In genomic region chrX:41115104-41115425, GRCh38 we compare ENCODE assay signal across 8 cellular contexts. TPM values are rescaled to one million over a fixed set of nuclear protein-coding genes. Genes with fewer than 3 reads are reported as not detected.
DNase-seq lines count a peak whose midpoint lies in the region; ATAC-seq, FAIRE-seq and TF ChIP-seq lines count a peak whose summit lies in the region.
"Not testable (repeated sequence)": the region's sequence is repeated elsewhere in the genome, so short reads cannot be mapped to it uniquely, and the experiment has no call there.

No MANE protein-coding gene starts in this region.

- H3K36me3 ChIP-seq in endothelial cell of umbilical vein (ENCODE audit: control insufficient read depth in 2 of 2, extremely low read depth in 1 of 2, insufficient read depth in 2 of 2, low read length in 2 of 2); gastrocnemius medialis: not testable (repeated sequence)

- not testable (repeated sequence) for H3K27ac ChIP-seq in endothelial cell of umbilical vein (ENCODE audit: insufficient read depth, low read depth, low read length)
- peak overlapping the region; percentile 35 to 73 (median 54) for H3K27ac ChIP-seq in gastrocnemius medialis

- H3K36me3 Mint-ChIP-seq in activated naive CD4-positive, alpha-beta T cell treated with anti-CD3 and anti-CD28 coated beads, Interleukin-2, amount 10 ng/mL, durations not matched to agents 7 days and 5 days = not testable (repeated sequence)

- TF ChIP-seq CTCF in AG09319 (IDR thresholded peaks at IDR 0.05; ENCODE audit: low read depth, low read length) (peak; percentile 73), GM13976 (IDR thresholded peaks at IDR 0.05; ENCODE audit: borderline replicate concordance, control extremely low read depth, extremely low read depth, insufficient read depth, missing control alignments) (peak; percentile 55), endothelial cell of umbilical vein (IDR thresholded peaks at IDR 0.05; ENCODE audit: extremely low read depth in 1 of 2, insufficient read depth in 1 of 2, low read depth in 1 of 2, low read length in 2 of 2) (peak; percentile 29 to 44), gastrocnemius medialis (IDR thresholded peaks at IDR 0.05 in 4 of 5, conservative IDR thresholded peaks at IDR 0.05 in 1 of 5) (peak; percentile 61 to 91 (median 80))

- H3K27me3 Mint-ChIP-seq in activated naive CD4-positive, alpha-beta T cell treated with anti-CD3 and anti-CD28 coated beads, Interleukin-2, amount 10 ng/mL, durations not matched to agents 7 days and 5 days = not testable (repeated sequence)

- not testable (repeated sequence) for H3K27me3 ChIP-seq in endothelial cell of umbilical vein (ENCODE audit: control insufficient read depth in 2 of 2, insufficient read depth in 2 of 2, low read length in 2 of 2); gastrocnemius medialis

- H3K4me3 ChIP-seq in endothelial cell of umbilical vein (replicated peaks in 1 of 3; ENCODE audit: insufficient read depth in 1 of 3, low read depth in 1 of 3, low read length in 3 of 3); gastrocnemius medialis: not testable (repeated sequence)

- H2AFZ ChIP-seq in endothelial cell of umbilical vein (ENCODE audit: low read depth, low read length) = not testable (repeated sequence)

- intact Hi-C loops in endothelial cell of umbilical vein (cut with micrococcal nuclease) = loop anchor here (1.0 to 10.0 kb wide), 6 partner anchors 100 to 571 kb away; no protein-coding TSS in a partner anchor
- intact Hi-C loops in gastrocnemius medialis (cut with DNase I; ENCODE audit: low total_unique reads) = loop anchor here (2.0 to 10.0 kb wide), 3 partner anchors 170 to 468 kb away; partner anchors contain the start of gene CXorf38

- in situ Hi-C loops in GM13976 (cut with MboI; ENCODE audit: low sequenced_read_pairs, unreplicated experiment) (loop anchor here (10.0 kb wide), 2 partner anchors 450 to 570 kb away; no protein-coding TSS in a partner anchor), SK-MEL-5 (cut with HindIII; ENCODE audit: low pct_unique_long_range_greater_than_20kb, low sequenced_read_pairs) (loop anchor here (10.0 kb wide), 1 partner anchor 230 kb away; no protein-coding TSS in a partner anchor), gastrocnemius medialis (cut with MboI; ENCODE audit: low sequenced_read_pairs in 4 of 4) (loop anchor here (5.0 to 25.0 kb wide), 7 partner anchors 230 to 470 kb away; partner anchors contain the start of gene CXorf38 (in 1 of the 4))

- FAIRE-seq in endothelial cell of umbilical vein (lab: Jason Lieb, UNC) = not testable (repeated sequence)

- peak overlapping the region; percentile 4 for H3K27ac Mint-ChIP-seq in activated naive CD4-positive, alpha-beta T cell treated with anti-CD3 and anti-CD28 coated beads, Interleukin-2, amount 10 ng/mL, durations not matched to agents 7 days and 5 days

- H3K4me1 ChIP-seq in endothelial cell of umbilical vein (ENCODE audit: control insufficient read depth, extremely low read depth, insufficient read depth, low read length) = not testable (repeated sequence)
- H3K4me1 ChIP-seq in gastrocnemius medialis = peaks cover 33 to 48% of the 10 kb centered on the region in 2 donors

- POLR2A ChIA-PET in endothelial cell of umbilical vein (lab: Charles Lee) = interaction anchor here (0.9 kb wide), 1 partner anchor 30 kb away, joined by 3 read pairs; the partner anchor contains the start of gene USP9X

- not testable (repeated sequence) for H3K9me1 ChIP-seq in endothelial cell of umbilical vein (replicated peaks; ENCODE audit: control insufficient read depth, extremely low read depth, insufficient read depth, low read length)

- BruUV-seq in endothelial cell of umbilical vein (replicated peaks; lab: Mats Ljungman, UMichigan) = not testable (repeated sequence)

- CTCF ChIA-PET in activated naive CD4-positive, alpha-beta T cell treated with anti-CD3 and anti-CD28 coated beads, Interleukin-2, amount 10 ng/mL, durations not matched to agents 7 days and 5 days (lab: Charles Lee) = interaction anchor here (0.7 to 5.7 kb wide), 7 partner anchors 15 to 571 kb away, joined by 3 to 51 read pairs (median 4); partner anchors contain the start of gene USP9X
- CTCF ChIA-PET in endothelial cell of umbilical vein (lab: Charles Lee) = interaction anchor here (0.7 to 2.8 kb wide), 43 partner anchors 10 to 571 kb away, joined by 3 to 56 read pairs (median 4); partner anchors contain the start of gene USP9X

- ATAC-seq in left lobe of liver (peak; percentile 81), gastrocnemius medialis (peak; percentile 60 to 68)

- dilution Hi-C loops in endothelial cell of umbilical vein (cut with MboI; ENCODE audit: extremely low pct_ligation_motif_present, low sequenced_read_pairs) = not testable (repeated sequence)

- not testable (repeated sequence) for DNase-seq in AG09319 (ENCODE audit: extremely low read depth, low read depth); GM13976 (ENCODE audit: low spot score); left lobe of liver (ENCODE audit: low spot score); gastrocnemius medialis
- DNase-seq in NCI-H146 (lab: John Stamatoyannopoulos, UW) (peak; percentile 27), SK-MEL-5 (ENCODE audit: low read depth, low spot score) (peak; percentile 47), endothelial cell of umbilical vein (ENCODE audit: low read depth, low spot score) (peak; percentile 40)
- DNase-seq in activated naive CD4-positive, alpha-beta T cell treated with anti-CD3 and anti-CD28 coated beads, Interleukin-2, amount 10 ng/mL, durations not matched to agents 7 days and 5 days = peak; percentile 26

- not testable (repeated sequence) for H3K4me3 Mint-ChIP-seq in activated naive CD4-positive, alpha-beta T cell treated with anti-CD3 and anti-CD28 coated beads, Interleukin-2, amount 10 ng/mL, durations not matched to agents 7 days and 5 days

- H3K9me3 Mint-ChIP-seq in activated naive CD4-positive, alpha-beta T cell treated with anti-CD3 and anti-CD28 coated beads, Interleukin-2, amount 10 ng/mL, durations not matched to agents 7 days and 5 days = not testable (repeated sequence)

- not testable (repeated sequence) for H3K9ac ChIP-seq in endothelial cell of umbilical vein (replicated peaks; ENCODE audit: extremely low read depth, insufficient read depth, low read length)

- H3K79me2 ChIP-seq in endothelial cell of umbilical vein (ENCODE audit: control insufficient read depth, insufficient read depth, low read length) = peaks cover 83% of the 10 kb centered on the region

- H3K4me1 Mint-ChIP-seq in activated naive CD4-positive, alpha-beta T cell treated with anti-CD3 and anti-CD28 coated beads, Interleukin-2, amount 10 ng/mL, durations not matched to agents 7 days and 5 days = peaks cover 69% of the 10 kb centered on the region

- H3K4me2 ChIP-seq in endothelial cell of umbilical vein (ENCODE audit: insufficient read depth, low read length) = not testable (repeated sequence)

- TF ChIP-seq POLR2A in endothelial cell of umbilical vein (IDR thresholded peaks at IDR 0.05; ENCODE audit: low read depth, low read length); gastrocnemius medialis (IDR thresholded peaks at IDR 0.05): not testable (repeated sequence)

- H3K9me3 ChIP-seq in endothelial cell of umbilical vein (replicated peaks; ENCODE audit: control insufficient read depth, insufficient read depth, low read length); gastrocnemius medialis: not testable (repeated sequence)

- H4K20me1 ChIP-seq in endothelial cell of umbilical vein (replicated peaks; ENCODE audit: control insufficient read depth, extremely low read depth, insufficient read depth, low read length) = not testable (repeated sequence)

RNA-seq across cellular contexts. Expression of gene USP9X, which starts 29.8 kb away (rescaled TPM):
- total RNA-seq in SK-MEL-5 (2014; rRNA removed; shearing (Covaris generic)) = 78.9 and 92.2 TPM in 2 replicates
- 26.3 and 39.1 TPM in 2 replicates for polyA plus RNA-seq in SK-MEL-5 (2015; cell fraction: cytosol; rRNA removed)
- polyA plus RNA-seq in SK-MEL-5 (2015; cell fraction: nucleus; rRNA removed) = 20.3 and 23.1 TPM in 2 replicates
- total RNA-seq in endothelial cell of umbilical vein = 66.8 and 70.6 TPM in 2 replicates
- polyA plus RNA-seq in endothelial cell of umbilical vein = 10.8 and 13.7 TPM in 2 replicates
- 16.1 and 18.7 TPM in 2 replicates for polyA plus RNA-seq in endothelial cell of umbilical vein (2011; cell fraction: cytosol; rRNA removed)
- polyA plus RNA-seq in endothelial cell of umbilical vein (2011; cell fraction: nucleus; rRNA removed) = 38.9 and 43.9 TPM in 2 replicates
- polyA plus RNA-seq in endothelial cell of umbilical vein (2012) = 40.7 and 47.7 TPM in 2 replicates
- polyA minus RNA-seq in endothelial cell of umbilical vein = 248 and 251 TPM in 2 replicates
- 130 TPM for polyA minus RNA-seq in endothelial cell of umbilical vein (2011; cell fraction: cytosol; rRNA and poly(A)+ RNA removed)
- polyA minus RNA-seq in endothelial cell of umbilical vein (2011; cell fraction: nucleus; rRNA and poly(A)+ RNA removed) = 140 and 229 TPM in 2 replicates
- total RNA-seq in left lobe of liver = 44.5 TPM
- total RNA-seq in gastrocnemius medialis = 100 to 1,000 TPM in 3 of 4 donors, 10 to 100 TPM in 1; 90.3 to 120 (median 110) TPM
